ENCODE assay signal across 8 cellular contexts in genomic region chr13:27533155-27533643, GRCh38.
DNase-seq lines count a peak whose midpoint lies in the region; ATAC-seq, FAIRE-seq and TF ChIP-seq lines count a peak whose summit lies in the region.

No MANE protein-coding gene starts in this region.

- H3K9ac ChIP-seq in adipocyte (ENCODE audit: low read length) = no peak overlapping the region

- peak; percentile 87 to 99 (median 92) for TF ChIP-seq CTCF in pancreas (IDR thresholded peaks at IDR 0.05)

- peak; percentile 100 for ATAC-seq in SK-N-SH treated with all-trans-retinoic acid at 6 μM for 48 hours
- ATAC-seq in Right ventricle myocardium superior (ENCODE audit: poor library complexity) = peak; percentile 99
- ATAC-seq in pancreas = peak; percentile 95 to 100 (median 100)
- no peak for ATAC-seq in HG03520 (IDR thresholded peaks at IDR 0.05; ENCODE audit: unreplicated experiment)

- intact Hi-C loops in Right ventricle myocardium superior (cut with DNase I) (loop anchor here (2.0 to 10.0 kb wide), 3 partner anchors 158 to 242 kb away; no protein-coding TSS in a partner anchor), pancreas (cut with DNase I) (loop anchor here in 1 of 3 donors (5.0 to 10.0 kb wide), 2 partner anchors 151 to 282 kb away; no protein-coding TSS in a partner anchor)

- H3K27me3 ChIP-seq in adipocyte (replicated peaks; ENCODE audit: control insufficient read depth, insufficient read depth, low read length) = peaks cover 15% of the 10 kb centered on the region
- no peaks in the 10 kb centered on the region for H3K27me3 ChIP-seq in pancreas

- H3K36me3 ChIP-seq in adipocyte (ENCODE audit: control insufficient read depth, insufficient read depth, low read length, severe bottlenecking) = no peaks in the 10 kb centered on the region
- no peaks in the 10 kb centered on the region for H3K36me3 ChIP-seq in pancreas

- FAIRE-seq in pancreas (lab: Jason Lieb, UNC) (no peak), urothelium cell line (lab: Jason Lieb, UNC) (no peak)

- DNase-seq in CD1c-positive myeloid dendritic cell (ENCODE audit: extremely low spot score) (peak; percentile 75), HuH-7.5 (ENCODE audit: low spot score) (peak; percentile 54), adipocyte (ENCODE audit: low read depth) (peak; percentile 92), Right ventricle myocardium superior (peak; percentile 90), pancreas (peak; percentile 81 to 99 (median 91)), urothelium cell line (ENCODE audit: low spot score) (peak; percentile 69)

- 2 to 3% methylated on average over 19 of the region's 19 CpGs for WGBS in pancreas, 2 donors

- H3K27ac ChIP-seq in pancreas = peak overlapping the region in 1 of 4 donors; percentile 33

- H3K4me3 ChIP-seq in adipocyte (ENCODE audit: low read length) = no peak overlapping the region
- H3K4me3 ChIP-seq in pancreas = peak overlapping the region in 2 of 4 donors; percentile 16 to 36

- H3K4me1 ChIP-seq in adipocyte (ENCODE audit: control insufficient read depth, insufficient read depth, low read length) (peaks cover 2% of the 10 kb centered on the region), pancreas (no peaks in the 10 kb centered on the region)

- H3K9me3 ChIP-seq in adipocyte (ENCODE audit: control insufficient read depth, low read length) (peaks cover 2% of the 10 kb centered on the region), pancreas (no peaks in the 10 kb centered on the region)

TF ChIP-seq in SK-N-SH treated with all-trans-retinoic acid at 6 μM for 48 hours, 23 proteins besides CTCF, POLR2A, EP300 and RAD21:
- no peak for TF ChIP-seq CREB5 (CRISPR knock-in tag; IDR thresholded peaks at IDR 0.05; ENCODE audit: low read depth)
- TF ChIP-seq TSHZ2 (CRISPR knock-in tag; IDR thresholded peaks at IDR 0.05) = no peak
- TF ChIP-seq CSDC2 (CRISPR knock-in tag; IDR thresholded peaks at IDR 0.05) = no peak
- TF ChIP-seq CSRNP3 (CRISPR knock-in tag; IDR thresholded peaks at IDR 0.05) = no peak
- TF ChIP-seq PPARA (CRISPR knock-in tag; IDR thresholded peaks at IDR 0.05; ENCODE audit: borderline replicate concordance) = no peak
- TF ChIP-seq SNAI2 (CRISPR knock-in tag; IDR thresholded peaks at IDR 0.05) = no peak
- TF ChIP-seq ZFP3 (CRISPR knock-in tag; IDR thresholded peaks at IDR 0.05) = no peak
- TF ChIP-seq ZNF565 (CRISPR knock-in tag; conservative IDR thresholded peaks at IDR 0.05; ENCODE audit: low read depth) = no peak
- TF ChIP-seq ARNTL (CRISPR knock-in tag; IDR thresholded peaks at IDR 0.05; ENCODE audit: borderline replicate concordance, low read depth) = no peak
